Comparison of ENCODE assay signal across 8 cellular contexts in the genomic region with DNA sequence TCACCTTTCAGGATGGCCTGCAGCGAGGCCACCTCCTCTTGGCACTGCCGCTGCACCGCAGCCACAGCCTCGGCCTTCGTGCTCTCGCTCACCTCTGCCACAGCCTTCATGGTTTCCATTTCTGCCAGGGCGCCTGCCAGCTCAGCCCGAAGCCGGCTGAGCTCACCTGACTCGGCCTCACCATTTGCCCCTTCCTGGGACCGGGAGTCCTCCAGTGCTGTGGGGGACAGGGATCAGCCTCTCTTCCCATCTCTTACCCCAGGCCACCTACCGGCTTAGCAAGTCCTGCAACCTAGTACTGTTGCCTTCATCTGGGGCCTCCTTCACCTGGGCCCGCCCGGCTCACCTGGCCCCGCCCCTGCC. TPM values are rescaled to one million over a fixed set of nuclear protein-coding genes. Genes with fewer than 3 reads are reported as not detected.
DNase-seq lines count a peak whose midpoint lies in the region; ATAC-seq and TF ChIP-seq lines count a peak whose summit lies in the region.

No MANE protein-coding gene starts in this region.

- H3K9me2 ChIP-seq in PC-9 (ENCODE audit: insufficient read depth): no peaks in the 10 kb centered on the region

- H2AFZ ChIP-seq in PC-9: peak overlapping the region; percentile 81
- H2AFZ ChIP-seq in fibroblast of lung (ENCODE audit: low read length): no peak overlapping the region

- intact Hi-C loops in PC-9 (cut with micrococcal nuclease; ENCODE audit: unreplicated experiment): no loop called here

- H4K20me1 ChIP-seq in PC-9 (ENCODE audit: insufficient read depth) (no peaks in the 10 kb centered on the region), fibroblast of lung (ENCODE audit: control insufficient read depth, extremely low read depth, insufficient read depth, low read length) (no peaks in the 10 kb centered on the region)

- H3K4me1 ChIP-seq in PC-9 (replicated peaks; ENCODE audit: insufficient read depth): peaks cover 13% of the 10 kb centered on the region
- no peaks in the 10 kb centered on the region for H3K4me1 ChIP-seq in fibroblast of lung (ENCODE audit: control insufficient read depth, extremely low read depth, insufficient read depth, low read length)

- peaks cover 13% of the 10 kb centered on the region for H3K79me2 ChIP-seq in PC-9 (ENCODE audit: low read depth)
- no peaks in the 10 kb centered on the region for H3K79me2 ChIP-seq in fibroblast of lung (ENCODE audit: control insufficient read depth, insufficient read depth, low read length)

- CTCF ChIA-PET in PC-9 (lab: Charles Lee): no interaction called here

- H3K27me3 ChIP-seq in PC-9 (ENCODE audit: insufficient read depth, low read depth): no peaks in the 10 kb centered on the region
- no peaks in the 10 kb centered on the region for H3K27me3 ChIP-seq in fibroblast of lung (ENCODE audit: control insufficient read depth, insufficient read depth, low read length)

- BruUV-seq in PC-9 (replicated peaks; lab: Mats Ljungman, UMichigan): no TSS peak

- POLR2A ChIA-PET in PC-9 (lab: Charles Lee; ENCODE audit: unreplicated experiment): interaction anchor here (0.6 to 0.7 kb wide), 3 partner anchors 12 to 62 kb away, joined by 8 to 54 read pairs (median 15); no protein-coding TSS in a partner anchor

- H3K9ac ChIP-seq in fibroblast of lung (ENCODE audit: insufficient read depth, low read length): no peak overlapping the region

- no peaks in the 10 kb centered on the region for H3K9me3 ChIP-seq in PC-9 (ENCODE audit: insufficient read depth, low read depth)
- H3K9me3 ChIP-seq in fibroblast of lung (ENCODE audit: control insufficient read depth, insufficient read depth, low read depth, low read length): no peaks in the 10 kb centered on the region

- TF ChIP-seq CTCF in PC-9 (conservative IDR thresholded peaks at IDR 0.05): no peak; the same call in 1 of the 2 replicates
- no peak for TF ChIP-seq CTCF in fibroblast of lung (conservative IDR thresholded peaks at IDR 0.05 in 1 of 2, IDR thresholded peaks at IDR 0.05 in 1 of 2; ENCODE audit: low read depth in 1 of 2, low read length in 2 of 2)

- H3K4me3 ChIP-seq in PC-9: peak overlapping the region; percentile 58
- H3K4me3 ChIP-seq in fibroblast of lung (replicated peaks in 1 of 4; ENCODE audit: control extremely low read depth in 1 of 4, insufficient read depth in 1 of 4, low read depth in 3 of 4, low read length in 4 of 4): peak overlapping the region; percentile 50 to 85 (median 70)
- H3K4me3 ChIP-seq in skeletal muscle cell (ENCODE audit: low read depth, low read length): peak overlapping the region; percentile 87

- ATAC-seq in GM19395 (IDR thresholded peaks at IDR 0.05; ENCODE audit: unreplicated experiment): peak; percentile 29
- ATAC-seq in HG02798 (IDR thresholded peaks at IDR 0.05; ENCODE audit: poor library complexity, unreplicated experiment): no peak

- peak overlapping the region; percentile 45 for H3K27ac ChIP-seq in PC-9
- H3K27ac ChIP-seq in fibroblast of lung (ENCODE audit: insufficient read depth, low read length): no peak overlapping the region

- peaks cover 28% of the 10 kb centered on the region for H3F3A ChIP-seq in PC-9 (ENCODE audit: insufficient read depth, low read depth)

- H3K36me3 ChIP-seq in PC-9 (ENCODE audit: low read depth) (no peaks in the 10 kb centered on the region), fibroblast of lung (ENCODE audit: control insufficient read depth, insufficient read depth, low read length) (peaks cover 3% of the 10 kb centered on the region)

- DNase-seq in PC-9 (no peak), fibroblast of lung (ENCODE audit: low read depth in 2 of 2) (no peak), skeletal muscle cell (ENCODE audit: low read depth) (no peak), SIG-M5 treated with dmso at 0.1 percent for 504 hours (lab: John Stamatoyannopoulos, UW; ENCODE audit: unreplicated experiment) (no peak), NCI-H524 treated with DMSO at 0.1 percent for 48 hours (lab: John Stamatoyannopoulos, UW) (no peak)
- DNase-seq in activated CD4-positive, CD25-positive, alpha-beta regulatory T cell (lab: John Stamatoyannopoulos, UW): no peak

- H3K4me2 ChIP-seq in PC-9: peak overlapping the region; percentile 85
- H3K4me2 ChIP-seq in fibroblast of lung (ENCODE audit: extremely low read depth, insufficient read depth, low read length): peak overlapping the region; percentile 23

RNA-seq across cellular contexts. Expression of a gene that starts 0.7 kb away (rescaled TPM):
- total RNA-seq in PC-9 (2021) (48.5 and 70.5 TPM in 2 replicates), fibroblast of lung (17.2 and 22.6 TPM in 2 replicates)
- polyA plus RNA-seq in fibroblast of lung: 5.9 and 9.0 TPM in 2 replicates
- 11.7 and 17.3 TPM in 2 replicates for polyA plus RNA-seq in fibroblast of lung (2012)
- polyA minus RNA-seq in fibroblast of lung (ENCODE audit: low replicate concordance): 3.3 and 5.2 TPM in 2 replicates

RNA-seq across cellular contexts. Expression of a gene that starts 7.4 kb away (rescaled TPM):
- total RNA-seq in PC-9 (2021): not detected in 2 replicates
- under 0.01 and 0.26 TPM in 2 replicates for total RNA-seq in fibroblast of lung
- 0.05 TPM in 1 of 2 replicates, not detected in the other for polyA plus RNA-seq in fibroblast of lung
- 0.08 TPM in 1 of 2 replicates, not detected in the other for polyA plus RNA-seq in fibroblast of lung (2012)
- 0.98 TPM in 1 of 2 replicates, not detected in the other for polyA minus RNA-seq in fibroblast of lung (ENCODE audit: low replicate concordance)

RNA-seq across cellular contexts. Expression of a gene that starts 26.4 kb away (rescaled TPM):
- total RNA-seq in PC-9 (2021): 72.3 and 73.0 TPM in 2 replicates
- total RNA-seq in fibroblast of lung: 15.4 and 16.0 TPM in 2 replicates
- 25.6 and 34.2 TPM in 2 replicates for polyA plus RNA-seq in fibroblast of lung
- 13.0 and 18.5 TPM in 2 replicates for polyA plus RNA-seq in fibroblast of lung (2012)
- 13.7 and 20.8 TPM in 2 replicates for polyA minus RNA-seq in fibroblast of lung (ENCODE audit: low replicate concordance)

RNA-seq across cellular contexts. Expression of a gene that starts 46.1 kb away (rescaled TPM):
- total RNA-seq in PC-9 (2021) (8.3 and 10.7 TPM in 2 replicates), fibroblast of lung (0.26 and 0.33 TPM in 2 replicates)
- 0.15 and 0.22 TPM in 2 replicates for polyA plus RNA-seq in fibroblast of lung
- polyA plus RNA-seq in fibroblast of lung (2012): 0.31 and 0.46 TPM in 2 replicates
- polyA minus RNA-seq in fibroblast of lung (ENCODE audit: low replicate concordance): 0.15 TPM in 1 of 2 replicates, not detected in the other

RNA-seq across cellular contexts. Expression of a gene that starts 50.2 kb away (rescaled TPM):
- total RNA-seq in PC-9 (2021) (72.0 and 96.2 TPM in 2 replicates), fibroblast of lung (19.5 and 27.2 TPM in 2 replicates)
- 24.4 and 27.1 TPM in 2 replicates for polyA plus RNA-seq in fibroblast of lung
- polyA plus RNA-seq in fibroblast of lung (2012): 28.7 and 36.7 TPM in 2 replicates
- polyA minus RNA-seq in fibroblast of lung (ENCODE audit: low replicate concordance): 51.8 and 76.1 TPM in 2 replicates
